Comparison of ENCODE assay signal across 21 cellular contexts in genomic region chr4:76216521-76216920, GRCh38. TPM values are rescaled to one million over a fixed set of nuclear protein-coding genes. Genes with fewer than 3 reads are reported as not detected.
DNase-seq lines count a peak whose midpoint lies in the region; ATAC-seq and TF ChIP-seq lines count a peak whose summit lies in the region.
"Had no signal": no experiment of that assay in that cellular context is flagged by ENCODE, and none has a peak within 500 bp of the region (broad histone marks: within the 10 kb centered on the region; RNA-seq: fewer than 3 reads in every experiment).

No MANE protein-coding gene starts in this region.

- peak overlapping the region; percentile 74; the same call in 1 of the 2 replicates for H3K4me2 ChIP-seq in KMS-11

- H2AFZ ChIP-seq in KMS-11 (ENCODE audit: low read depth): no peak overlapping the region

- H3K36me3 Mint-ChIP-seq in CD14-positive monocyte (peaks cover 0 to 3% of the 10 kb centered on the region in 2 donors), endothelial cell (ENCODE audit: low read depth, unreplicated experiment) (peaks cover 11% of the 10 kb centered on the region)
- H3K36me3 Mint-ChIP-seq: activated CD4-positive, alpha-beta memory T cell treated with anti-CD3 and anti-CD28 coated beads for 36 hours; activated naive CD8-positive, alpha-beta T cell treated with anti-CD3 and anti-CD28 coated beads, Interleukin-2, amount 10 ng/mL, durations not matched to agents 7 days and 5 days; mesothelial cell of epicardium had no signal

- H3K27me3 ChIP-seq in KMS-11 (ENCODE audit: insufficient read depth, low read depth): no peaks in the 10 kb centered on the region
- H3K27me3 ChIP-seq: upper lobe of right lung had no signal

- ATAC-seq in left cardiac atrium: no peak
- ATAC-seq: upper lobe of right lung had no signal

- H3K4me1 ChIP-seq in KMS-11 (ENCODE audit: low read depth, poor library complexity, severe bottlenecking): peaks cover 71% of the 10 kb centered on the region

- H3K4me1 Mint-ChIP-seq in CD14-positive monocyte (peaks cover 84% of the 10 kb centered on the region), endothelial cell (ENCODE audit: unreplicated experiment) (peaks cover 30% of the 10 kb centered on the region)

- H4K20me1 ChIP-seq in KMS-11 (ENCODE audit: insufficient read depth): no peaks in the 10 kb centered on the region

- H3K79me2 ChIP-seq in KMS-11 (ENCODE audit: insufficient read depth, low read depth): peaks cover 27% of the 10 kb centered on the region

- H3K27me3 Mint-ChIP-seq in CD14-positive monocyte (ENCODE audit: low read depth in 3 of 3) (peaks cover 0 to 1% (median 0%) of the 10 kb centered on the region in 3 donors), endothelial cell (ENCODE audit: unreplicated experiment) (peaks cover 14% of the 10 kb centered on the region)
- H3K27me3 Mint-ChIP-seq: activated CD4-positive, alpha-beta memory T cell treated with anti-CD3 and anti-CD28 coated beads for 36 hours had no signal

- H3K27ac Mint-ChIP-seq in CD14-positive monocyte (peak overlapping the region in 6 of 7 donors; percentile 17 to 79 (median 62)), endothelial cell (ENCODE audit: unreplicated experiment) (peak overlapping the region; percentile 61)
- H3K27ac Mint-ChIP-seq: activated CD4-positive, alpha-beta memory T cell treated with anti-CD3 and anti-CD28 coated beads for 36 hours; activated naive CD8-positive, alpha-beta T cell treated with anti-CD3 and anti-CD28 coated beads, Interleukin-2, amount 10 ng/mL, durations not matched to agents 7 days and 5 days; mesothelial cell of epicardium had no signal

- no peak overlapping the region; the same call in 1 of the 2 replicates for H3K27ac ChIP-seq in KMS-11
- H3K27ac ChIP-seq: RWPE1, SK-N-MC, upper lobe of right lung had no signal

- H3K9me3 Mint-ChIP-seq in CD14-positive monocyte (peaks cover 0 to 2% (median 0%) of the 10 kb centered on the region in 7 donors), endothelial cell (ENCODE audit: unreplicated experiment) (no peaks in the 10 kb centered on the region)
- H3K9me3 Mint-ChIP-seq: activated CD4-positive, alpha-beta memory T cell treated with anti-CD3 and anti-CD28 coated beads for 36 hours; activated naive CD8-positive, alpha-beta T cell treated with anti-CD3 and anti-CD28 coated beads, Interleukin-2, amount 10 ng/mL, durations not matched to agents 7 days and 5 days; H9; mesothelial cell of epicardium had no signal

- H3K4me3 ChIP-seq in KMS-11 (IDR thresholded peaks at IDR 0.05; ENCODE audit: insufficient read depth, low read depth, low read length): no peak overlapping the region
- H3K4me3 ChIP-seq: SK-N-MC, upper lobe of right lung had no signal

- DNase-seq in CD14-positive monocyte (ENCODE audit: low spot score) (no peak), endothelial cell (ENCODE audit: low spot score) (no peak), pons (ENCODE audit: low spot score) (peak; percentile 53), germinal center (ENCODE audit: low spot score) (no peak), RPMI8226 (no peak), left cardiac atrium (no peak)
- DNase-seq: activated CD4-positive, alpha-beta memory T cell treated with anti-CD3 and anti-CD28 coated beads for 36 hours; activated effector memory CD4-positive, alpha-beta T cell treated with Interleukin-2 at 50 U/mL for 16 hours; activated naive CD8-positive, alpha-beta T cell treated with anti-CD3 and anti-CD28 coated beads, Interleukin-2, amount 10 ng/mL, durations not matched to agents 7 days and 5 days; DMS79; H9; MM.1S; NCI-H1694; NCI-H2171; NCI-H526 treated with DMSO at 0.1 percent for 48 hours; stimulated activated CD4-positive, alpha-beta T cell treated with anti-CD3 and anti-CD28 coated beads, Interleukin-12 subunit alpha, Interleukin-12 subunit beta, amount 100 ng/mL, for 4 hours; upper lobe of right lung had no signal

- no peak for TF ChIP-seq CTCF in CD14-positive monocyte (IDR thresholded peaks at IDR 0.05)
- no peak for TF ChIP-seq CTCF in KMS-11 (conservative IDR thresholded peaks at IDR 0.05; ENCODE audit: low read depth, low read length)
- no peak for TF ChIP-seq CTCF in endothelial cell (IDR thresholded peaks at IDR 0.05; ENCODE audit: unreplicated experiment)

- H3K36me3 ChIP-seq in KMS-11 (ENCODE audit: insufficient read depth): no peaks in the 10 kb centered on the region
- H3K36me3 ChIP-seq: upper lobe of right lung had no signal

- no peak overlapping the region for H3K9ac ChIP-seq in KMS-11

- intact Hi-C loops in CD14-positive monocyte (cut with micrococcal nuclease): loop anchor here (10.0 kb wide), 2 partner anchors 88 to 938 kb away; partner anchors contain the start of genes CCNG2 (in 1 of the 2) and STBD1 (in 1 of the 2)
- intact Hi-C loops in left cardiac atrium (cut with DNase I): no loop called here

- H3K4me3 Mint-ChIP-seq in CD14-positive monocyte (peak overlapping the region in 1 of 2 donors; percentile 24), endothelial cell (ENCODE audit: unreplicated experiment) (no peak overlapping the region)
- H3K4me3 Mint-ChIP-seq: activated CD4-positive, alpha-beta memory T cell treated with anti-CD3 and anti-CD28 coated beads for 36 hours; H9; mesothelial cell of epicardium had no signal

RNA-seq across cellular contexts. Expression of gene SCARB2, which starts 2.9 kb away (rescaled TPM):
- polyA plus RNA-seq in CD14-positive monocyte: 10 to 100 TPM; 53.5 to 73.0 TPM
- total RNA-seq in endothelial cell (ENCODE audit: unreplicated experiment) (181 TPM), left cardiac atrium (100 to 1,000 TPM; 102 to 112 TPM)

RNA-seq across cellular contexts. Expression of gene FAM47E, which starts 35.0 kb away (rescaled TPM):
- polyA plus RNA-seq in CD14-positive monocyte: not detected
- total RNA-seq in endothelial cell (ENCODE audit: unreplicated experiment): 1.1 TPM
- 1 to 10 TPM; 2.2 to 2.9 TPM for total RNA-seq in left cardiac atrium
- total RNA-seq: activated CD4-positive, alpha-beta memory T cell treated with anti-CD3 and anti-CD28 coated beads for 36 hours had no signal

Comparison
In these comparisons a context has a peak if more than half of its experiments do, and no peak if none do; other contexts are left out.
1. intact Hi-C loops: an anchor here in CD14-positive monocyte (10.0 kb wide); none called in left cardiac atrium.